In genomic region chr6:166331503-166332133, GRCh38 we compare ENCODE assay signal across 2 cellular contexts.
TF ChIP-seq lines count a peak whose summit lies in the region.

No MANE protein-coding gene starts in this region.

TF ChIP-seq in HepG2, 621 proteins besides CTCF, POLR2A, EP300 and RAD21:
- TF ChIP-seq HMGA1 (CRISPR knock-in tag; conservative IDR thresholded peaks at IDR 0.05) (no peak), GFI1 (CRISPR knock-in tag; IDR thresholded peaks at IDR 0.05; ENCODE audit: borderline replicate concordance) (no peak), RBAK (CRISPR knock-in tag; IDR thresholded peaks at IDR 0.05) (no peak), ZNF333 (CRISPR knock-in tag; IDR thresholded peaks at IDR 0.05; ENCODE audit: borderline replicate concordance) (no peak), LRRFIP1 (CRISPR knock-in tag; conservative IDR thresholded peaks at IDR 0.05) (no peak), MED1 (CRISPR knock-in tag; IDR thresholded peaks at IDR 0.05) (no peak), ZMYM3 (CRISPR knock-in tag; IDR thresholded peaks at IDR 0.05) (no peak)

TF ChIP-seq in K562, 482 proteins besides CTCF, POLR2A, EP300 and RAD21:
- TF ChIP-seq POLR2H (tag; IDR thresholded peaks at IDR 0.05; ENCODE audit: low read depth) (0 out of 2 replicates have a peak, but pooled peaks have one; percentile 38), GMEB1 (CRISPR knock-in tag; IDR thresholded peaks at IDR 0.05) (no peak), LARP7 (IDR thresholded peaks at IDR 0.05) (no peak), FOXP1 (CRISPR knock-in tag; IDR thresholded peaks at IDR 0.05) (no peak), GTF2A2 (tag; IDR thresholded peaks at IDR 0.05) (no peak), TGIF2 (CRISPR knock-in tag; IDR thresholded peaks at IDR 0.05) (no peak)
